In the genomic region with DNA sequence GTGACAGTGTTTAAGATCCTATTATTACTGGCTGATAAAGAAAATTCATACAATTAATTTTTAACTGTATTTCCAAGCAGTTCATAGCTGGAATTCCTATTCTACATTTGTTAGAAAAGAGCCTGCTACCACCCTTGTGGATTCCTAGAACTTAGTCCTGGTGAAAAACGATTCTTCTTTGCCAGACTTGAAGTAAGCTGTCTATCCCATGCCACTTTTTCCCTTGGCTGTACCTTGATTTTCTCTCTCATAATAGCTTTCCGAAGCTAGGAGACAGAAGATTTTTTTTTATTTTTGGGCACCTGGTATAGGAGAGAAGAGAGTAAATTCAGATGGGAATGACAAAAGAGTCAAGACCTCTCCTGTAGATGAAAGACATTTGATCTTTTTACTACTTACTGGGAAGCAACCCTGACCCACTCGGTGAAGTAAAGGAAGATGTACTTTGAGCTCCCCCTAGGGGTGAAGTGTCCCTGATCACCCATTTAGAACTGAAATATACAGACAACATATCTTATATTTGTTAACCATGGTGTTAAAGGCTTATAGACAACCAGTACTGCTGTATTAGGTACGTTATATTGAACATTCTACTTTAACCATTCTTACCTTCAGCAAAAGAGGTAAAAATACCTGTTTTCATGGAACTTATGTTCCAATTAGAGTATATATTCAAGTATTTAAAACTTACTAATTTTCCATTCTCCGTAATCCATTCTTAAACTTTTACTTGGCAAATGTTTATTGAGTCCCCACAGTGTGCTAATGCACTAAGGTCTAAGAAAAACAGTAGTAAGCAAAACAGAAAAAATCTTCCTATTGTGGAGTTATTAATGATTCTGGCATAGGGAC, we compare ENCODE assay signal across 9 cellular contexts. TPM values are rescaled to one million over a fixed set of nuclear protein-coding genes. Genes with fewer than 3 reads are reported as not detected.
DNase-seq lines count a peak whose midpoint lies in the region; ATAC-seq and TF ChIP-seq lines count a peak whose summit lies in the region.
"Had no signal": no experiment of that assay in that cellular context is flagged by ENCODE, and none has a peak within 500 bp of the region (broad histone marks: within the 10 kb centered on the region; RNA-seq: fewer than 3 reads in every experiment).

No MANE protein-coding gene starts in this region.

- peaks cover 2% of the 10 kb centered on the region; the same call in 2 of the 3 replicates for H3K4me1 Mint-ChIP-seq in GM23338

- peak overlapping the region; percentile 2; the same call in 1 of the 2 replicates for H3K27ac ChIP-seq in GM23338 (ENCODE audit: low read depth)
- H3K27ac ChIP-seq in KMS-11, result no peak overlapping the region
- peak overlapping the region; percentile 52 for H3K27ac ChIP-seq in cardiac muscle cell
- H3K27ac ChIP-seq: skin epidermis had no signal

- TF ChIP-seq CTCF in GM23338 (conservative IDR thresholded peaks at IDR 0.05; ENCODE audit: low read depth in 2 of 2) (peak; percentile 70 to 89), KMS-11 (conservative IDR thresholded peaks at IDR 0.05; ENCODE audit: low read depth, low read length) (peak; percentile 66), cardiac muscle cell (IDR thresholded peaks at IDR 0.05; ENCODE audit: low read depth, low read length) (peak; percentile 78)

- H3K9me2 ChIP-seq in GM23338 (ENCODE audit: insufficient read depth), result no peaks in the 10 kb centered on the region

- no peaks in the 10 kb centered on the region for H3K27me3 Mint-ChIP-seq in GM23338 (ENCODE audit: insufficient read depth, low read depth, poor library complexity)

- H3K4me3 Mint-ChIP-seq in GM23338, result no peak overlapping the region

- H3K4me1 ChIP-seq in GM23338 (ENCODE audit: insufficient read depth), result peaks cover 3% of the 10 kb centered on the region; the same call in 1 of the 2 replicates
- no peaks in the 10 kb centered on the region for H3K4me1 ChIP-seq in KMS-11 (ENCODE audit: low read depth, poor library complexity, severe bottlenecking)
- peaks cover 6% of the 10 kb centered on the region for H3K4me1 ChIP-seq in cardiac muscle cell (ENCODE audit: low read depth)

- H2AFZ ChIP-seq in GM23338 (no peak overlapping the region), KMS-11 (ENCODE audit: low read depth) (no peak overlapping the region)

- H3K36me3 ChIP-seq in GM23338 (ENCODE audit: insufficient read depth), result no peaks in the 10 kb centered on the region
- H3K36me3 ChIP-seq in KMS-11 (ENCODE audit: insufficient read depth), result no peaks in the 10 kb centered on the region
- H3K36me3 ChIP-seq in cardiac muscle cell, result peaks cover 10% of the 10 kb centered on the region

- peak; percentile 96 for ATAC-seq in GM23338

- H3K27me3 ChIP-seq in GM23338 (ENCODE audit: insufficient read depth), result no peaks in the 10 kb centered on the region
- no peaks in the 10 kb centered on the region for H3K27me3 ChIP-seq in KMS-11 (ENCODE audit: insufficient read depth, low read depth)
- H3K27me3 ChIP-seq in cardiac muscle cell, result no peaks in the 10 kb centered on the region

- no peaks in the 10 kb centered on the region for H3K9me3 ChIP-seq in cardiac muscle cell (ENCODE audit: low read depth)

- no peaks in the 10 kb centered on the region for H3K36me3 Mint-ChIP-seq in GM23338 (ENCODE audit: low read depth)

- H3K4me3 ChIP-seq in GM23338, result no peak overlapping the region
- H3K4me3 ChIP-seq in KMS-11 (IDR thresholded peaks at IDR 0.05; ENCODE audit: insufficient read depth, low read depth, low read length), result no peak overlapping the region
- no peak overlapping the region for H3K4me3 ChIP-seq in cardiac muscle cell
- H3K4me3 ChIP-seq: skin epidermis had no signal

- DNase-seq in DMS53 (lab: John Stamatoyannopoulos, UW) (peak; percentile 58), DMS53 treated with DMSO at 0.1 percent for 48 hours (lab: John Stamatoyannopoulos, UW; ENCODE audit: unreplicated experiment) (no peak), GM23338 (ENCODE audit: low spot score) (peak; percentile 90), SIG-M5 (lab: John Stamatoyannopoulos, UW) (peak; percentile 9), cardiac muscle cell (ENCODE audit: low read depth in 1 of 2, low spot score in 1 of 2) (peak; percentile 81 to 82), putamen (ENCODE audit: low spot score) (peak; percentile 62)
- peak; percentile 44 for DNase-seq in activated naive CD4-positive, alpha-beta T cell treated with anti-CD3 and anti-CD28 coated beads, Interleukin-2, amount 50 U/mL, for 16 hours

- no peak overlapping the region for H3K9ac ChIP-seq in KMS-11

- H3K4me2 ChIP-seq in GM23338, result no peak overlapping the region
- H3K4me2 ChIP-seq in KMS-11, result no peak overlapping the region

- H4K20me1 ChIP-seq in GM23338 (replicated peaks; ENCODE audit: insufficient read depth), result no peaks in the 10 kb centered on the region; the same call in 1 of the 2 replicates
- H4K20me1 ChIP-seq in KMS-11 (ENCODE audit: insufficient read depth), result no peaks in the 10 kb centered on the region

- no peaks in the 10 kb centered on the region for H3F3A ChIP-seq in GM23338 (replicated peaks; ENCODE audit: low read depth)

- H3K27ac Mint-ChIP-seq in GM23338, result no peak overlapping the region

- H3K79me2 ChIP-seq in GM23338 (replicated peaks; ENCODE audit: insufficient read depth) (0 out of 2 replicates have a peak, but pooled peaks cover 6% of the 10 kb centered on the region), KMS-11 (ENCODE audit: insufficient read depth, low read depth) (no peaks in the 10 kb centered on the region)

- no peaks in the 10 kb centered on the region for H3K9me3 Mint-ChIP-seq in GM23338

TF ChIP-seq in GM23338, 12 proteins besides CTCF, POLR2A, EP300 and RAD21 (continues in another document):
- no peak for TF ChIP-seq ZNF331 (CRISPR knock-in tag; IDR thresholded peaks at IDR 0.05; ENCODE audit: low read depth)
- TF ChIP-seq STAT1 (IDR thresholded peaks at IDR 0.05; ENCODE audit: unreplicated experiment), result no peak
- no peak for TF ChIP-seq ZNF114 (CRISPR knock-in tag; IDR thresholded peaks at IDR 0.05)
- TF ChIP-seq NANOG (IDR thresholded peaks at IDR 0.05; ENCODE audit: borderline replicate concordance), result no peak

RNA-seq across cellular contexts. Expression of gene C3orf38, which starts 36.2 kb away (rescaled TPM):
- 29.5 and 30.5 TPM in 2 replicates for total RNA-seq in GM23338 (2014; rRNA removed; shearing (Covaris generic))
- polyA plus RNA-seq in GM23338 (2016; fragmentation: Nextera tagmentation; extraction: Ambion mirVana) (17.6 and 22.2 TPM in 2 replicates), cardiac muscle cell (22.3 and 26.6 TPM in 2 replicates)
- 20.3 and 20.5 TPM in 2 replicates for total RNA-seq in cardiac muscle cell

RNA-seq across cellular contexts. Expression of gene ZNF654, which starts 54.5 kb away (rescaled TPM):
- total RNA-seq in GM23338 (2014; rRNA removed; shearing (Covaris generic)), result 7.5 and 9.9 TPM in 2 replicates
- polyA plus RNA-seq in GM23338 (2016; fragmentation: Nextera tagmentation; extraction: Ambion mirVana) (2.8 and 6.2 TPM in 2 replicates), cardiac muscle cell (13.1 and 13.6 TPM in 2 replicates)
- total RNA-seq in cardiac muscle cell, result 12.0 TPM in 2 replicates

RNA-seq across cellular contexts. Expression of gene CGGBP1, which starts 54.7 kb away (rescaled TPM):
- total RNA-seq in GM23338 (2014; rRNA removed; shearing (Covaris generic)), result 61.3 and 63.5 TPM in 2 replicates
- 45.3 and 55.5 TPM in 2 replicates for polyA plus RNA-seq in GM23338 (2016; fragmentation: Nextera tagmentation; extraction: Ambion mirVana)
- total RNA-seq in cardiac muscle cell, result 36.8 and 46.7 TPM in 2 replicates
- 46.8 and 63.8 TPM in 2 replicates for polyA plus RNA-seq in cardiac muscle cell
